ENCODE assay signal across 8 cellular contexts in the genomic region with DNA sequence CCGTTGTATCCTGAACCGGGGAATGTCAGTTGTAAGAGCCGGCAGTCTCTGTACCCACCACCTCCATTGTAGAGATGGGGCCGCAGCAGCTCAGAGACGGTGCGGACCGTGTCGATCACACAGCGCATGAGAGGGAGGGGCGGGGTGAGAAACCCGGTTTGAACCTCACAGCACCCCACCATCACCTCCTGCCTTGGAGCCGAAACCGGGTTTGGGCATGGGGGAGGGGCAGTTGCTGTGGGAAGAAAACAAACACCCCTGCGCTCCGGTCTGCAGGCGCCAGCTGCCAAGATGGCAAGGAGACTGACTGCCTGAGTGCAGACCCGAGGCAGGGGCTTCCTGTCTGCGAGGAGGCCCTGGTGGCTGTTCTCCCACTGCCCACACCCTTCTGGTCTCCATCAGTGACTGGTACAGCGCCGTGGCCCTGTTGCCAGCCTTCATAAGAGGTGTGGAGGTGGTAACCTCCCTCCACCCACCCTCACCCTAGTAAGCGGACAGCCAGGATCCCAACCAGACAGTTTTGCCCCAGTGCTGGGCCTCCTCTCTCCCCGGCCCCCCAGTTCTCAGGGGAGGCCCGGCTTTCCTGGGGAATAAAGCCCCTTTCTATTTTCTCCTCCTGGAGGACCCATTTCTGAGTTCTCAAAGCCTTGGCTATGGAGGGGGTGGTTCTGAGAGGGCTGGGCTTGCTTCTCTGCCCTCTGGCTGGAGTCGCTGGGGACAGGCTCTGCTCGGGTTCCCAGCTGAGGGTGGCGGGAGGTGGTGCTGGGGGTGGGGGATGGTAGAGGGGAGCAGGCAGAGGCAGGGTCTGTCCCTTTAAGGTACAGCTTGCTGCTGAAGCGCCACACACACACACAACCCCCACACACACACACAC.
DNase-seq lines count a peak whose midpoint lies in the region; ATAC-seq and TF ChIP-seq lines count a peak whose summit lies in the region.

No MANE protein-coding gene starts in this region.

- H3K4me1 ChIP-seq in DND-41 (ENCODE audit: insufficient read depth, low read length) (peaks cover 68% of the 10 kb centered on the region), endodermal cell (ENCODE audit: control insufficient read depth, insufficient read depth, low read length) (peaks cover 38% of the 10 kb centered on the region), osteoblast (ENCODE audit: insufficient read depth, low read length) (no peaks in the 10 kb centered on the region)

- H3K27me3 ChIP-seq in DND-41 (ENCODE audit: insufficient read depth, low read length, poor library complexity) (no peaks in the 10 kb centered on the region), endodermal cell (ENCODE audit: control insufficient read depth, insufficient read depth, low read length, poor library complexity, severe bottlenecking) (no peaks in the 10 kb centered on the region), osteoblast (ENCODE audit: insufficient read depth, low read length) (peaks cover 50% of the 10 kb centered on the region)

- TF ChIP-seq CTCF in DND-41 (IDR thresholded peaks at IDR 0.05; ENCODE audit: borderline replicate concordance, extremely low read depth, low read length, poor library complexity, severe bottlenecking) = no peak
- no peak for TF ChIP-seq CTCF in endodermal cell (conservative IDR thresholded peaks at IDR 0.05)
- no peak for TF ChIP-seq CTCF in osteoblast (IDR thresholded peaks at IDR 0.05; ENCODE audit: extremely low read depth, low read depth, low read length)

- peaks cover 24% of the 10 kb centered on the region for H3K27me3 Mint-ChIP-seq in endodermal cell (ENCODE audit: insufficient read depth)

- peak overlapping the region; percentile 98 for H3K27ac ChIP-seq in DND-41 (ENCODE audit: low read length)
- H3K27ac ChIP-seq in endodermal cell (ENCODE audit: low read depth, low read length) = peak overlapping the region; percentile 79
- H3K27ac ChIP-seq in osteoblast (ENCODE audit: low read depth, low read length) = no peak overlapping the region

- DNase-seq in DND-41 (peak; percentile 95), T-helper 1 cell (peak; percentile 22 to 42 (median 30)), endodermal cell (peak; percentile 82), osteoblast (ENCODE audit: insufficient read length, low spot score, missing footprints) (peak; percentile 78), NCI-H2029 (lab: John Stamatoyannopoulos, UW) (no peak), NCI-H1092 (lab: John Stamatoyannopoulos, UW) (no peak), medulla oblongata (ENCODE audit: extremely low spot score) (no peak)

- H3K4me3 ChIP-seq in DND-41 (ENCODE audit: low read depth in 1 of 2, low read length in 2 of 2) (peak overlapping the region; percentile 8 to 55; a peak in 3 of 4 replicates), endodermal cell (ENCODE audit: low read length) (no peak overlapping the region), osteoblast (ENCODE audit: insufficient read depth, low read length) (no peak overlapping the region)

- H3K9me3 ChIP-seq in DND-41 (ENCODE audit: insufficient read depth, low read length, severe bottlenecking) (no peaks in the 10 kb centered on the region), endodermal cell (ENCODE audit: control insufficient read depth, low read length) (no peaks in the 10 kb centered on the region), osteoblast (ENCODE audit: low read depth, low read length) (no peaks in the 10 kb centered on the region)

- H3K9ac ChIP-seq in DND-41 (ENCODE audit: low read depth, low read length) (peak overlapping the region; percentile 71), endodermal cell (ENCODE audit: extremely low read depth, low read length, poor library complexity, severe bottlenecking) (no peak overlapping the region)

- peak; percentile 60 for ATAC-seq in DND-41 (ENCODE audit: insufficient read depth, low read depth)
- ATAC-seq in HG03097 (IDR thresholded peaks at IDR 0.05; ENCODE audit: low FRiP score, unreplicated experiment) = no peak

- peak overlapping the region; percentile 96 for H3K4me2 ChIP-seq in DND-41 (ENCODE audit: insufficient read depth, low read length)
- H3K4me2 ChIP-seq in osteoblast (ENCODE audit: insufficient read depth, low read length) = no peak overlapping the region

- H4K20me1 ChIP-seq in DND-41 (ENCODE audit: insufficient read depth, low read length) (no peaks in the 10 kb centered on the region), osteoblast (ENCODE audit: insufficient read depth, low read length) (no peaks in the 10 kb centered on the region)

- no peaks in the 10 kb centered on the region for H3K36me3 Mint-ChIP-seq in endodermal cell (ENCODE audit: low read depth)

- H2AFZ ChIP-seq in DND-41 (ENCODE audit: low read depth, low read length) = peak overlapping the region; percentile 69
- no peak overlapping the region for H2AFZ ChIP-seq in osteoblast (ENCODE audit: low read length)

- WGBS in endodermal cell (ENCODE audit: insufficient coverage in 1 of 2, insufficient read length in 1 of 2), 2 experiments = 45 to 56% methylated on average over 7 to 24 of the region's 27 CpGs

- no peaks in the 10 kb centered on the region for H3K9me3 Mint-ChIP-seq in endodermal cell

- peaks cover 57% of the 10 kb centered on the region for H3K4me1 Mint-ChIP-seq in endodermal cell

- H3K4me3 Mint-ChIP-seq in endodermal cell = peak overlapping the region; percentile 49

- no peaks in the 10 kb centered on the region for H3K36me3 ChIP-seq in DND-41 (ENCODE audit: insufficient read depth, low read length)
- no peaks in the 10 kb centered on the region for H3K36me3 ChIP-seq in endodermal cell (ENCODE audit: control insufficient read depth, insufficient read depth, low read length)
- H3K36me3 ChIP-seq in osteoblast (ENCODE audit: insufficient read depth, low read length) = no peaks in the 10 kb centered on the region

- H3K79me2 ChIP-seq in DND-41 (ENCODE audit: insufficient read depth, low read length) (no peaks in the 10 kb centered on the region), osteoblast (ENCODE audit: insufficient read depth, low read length) (no peaks in the 10 kb centered on the region)

- H3K27ac Mint-ChIP-seq in endodermal cell = no peak overlapping the region

Comparison
In these comparisons a context has a peak if more than half of its experiments do, and no peak if none do; other contexts are left out.
1. DNase-seq: peak in DND-41 (single experiment), T-helper 1 cell (5 of 5), endodermal cell (single experiment) and osteoblast (single experiment); none in NCI-H2029 (single experiment), NCI-H1092 (single experiment) and medulla oblongata (single experiment).
2. H3K4me3 ChIP-seq: peak in DND-41 (2 of 2); none in endodermal cell (single experiment) and osteoblast (single experiment).